13 cellular contexts compared by ENCODE assay signal in genomic region chr22:37750596-37751162, GRCh38. TPM values are rescaled to one million over a fixed set of nuclear protein-coding genes. Genes with fewer than 3 reads are reported as not detected.
A peak's percentile ranks its signal among the peaks of the same experiment; 100 is the strongest.
DNase-seq lines count a peak whose midpoint lies in the region; ATAC-seq and TF ChIP-seq lines count a peak whose summit lies in the region.
"Had no signal": no experiment of that assay in that cellular context is flagged by ENCODE, and none has a peak within 500 bp of the region (broad histone marks: within the 10 kb centered on the region; RNA-seq: fewer than 3 reads in every experiment).

No MANE protein-coding gene starts in this region.

- H3K4me3 ChIP-seq in SJSA1 (no peak overlapping the region), right cardiac atrium (ENCODE audit: low read length) (no peak overlapping the region), skin epidermis (no peak overlapping the region)
- H3K4me3 ChIP-seq: MG63 had no signal

- BruUV-seq in Calu3 (replicated peaks; lab: Mats Ljungman, UMichigan) = no TSS peak

- DNase-seq in Calu3 = no peak
- no peak for DNase-seq in SJSA1 (ENCODE audit: low read depth in 1 of 2, low spot score in 2 of 2)
- DNase-seq in right cardiac atrium = peak in 1 of 3 donors; percentile 59
- no peak for DNase-seq in NCI-H748 treated with DMSO at 0.1 percent for 48 hours (lab: John Stamatoyannopoulos, UW)
- no peak for DNase-seq in glomerular visceral epithelial cell (ENCODE audit: extremely low spot score)
- no peak for DNase-seq in NCI-H1105 treated with DMSO at 0.1 percent for 48 hours (lab: John Stamatoyannopoulos, UW)
- DNase-seq: activated CD4-positive, alpha-beta memory T cell treated with anti-CD3 and anti-CD28 coated beads, Interleukin-2, amount 10 ng/mL, durations not matched to agents 7 days and 5 days; CD8-positive, alpha-beta memory T cell; MG63; NCI-H69 had no signal

- no peaks in the 10 kb centered on the region for H3K27me3 Mint-ChIP-seq in Calu3 (ENCODE audit: unreplicated experiment)
- H3K27me3 Mint-ChIP-seq: activated CD4-positive, alpha-beta memory T cell treated with anti-CD3 and anti-CD28 coated beads, Interleukin-2, amount 10 ng/mL, durations not matched to agents 7 days and 5 days; activated naive CD8-positive, alpha-beta T cell had no signal

- H3K27ac ChIP-seq in SJSA1 (0 out of 2 replicates have a peak overlapping the region, but pooled peaks have one; percentile 55), right cardiac atrium (ENCODE audit: low read length) (peak overlapping the region; percentile 90), skin epidermis (peak overlapping the region in 17 of 21 experiments; percentile 6 to 99 (median 66))

- intact Hi-C loops in Calu3 (cut with micrococcal nuclease; ENCODE audit: unreplicated experiment) = no loop called here
- intact Hi-C loops in right cardiac atrium (cut with DNase I) = no loop called here

- WGBS in right cardiac atrium = 68% methylated on average over 14 of the region's 14 CpGs

- H3K27me3 ChIP-seq in SJSA1 (replicated peaks) (no peaks in the 10 kb centered on the region), right cardiac atrium (ENCODE audit: control insufficient read depth, insufficient read depth) (no peaks in the 10 kb centered on the region)
- H3K27me3 ChIP-seq: MG63 had no signal

- CTCF ChIA-PET in Calu3 (lab: Charles Lee) = no interaction called here

- peaks cover 80% of the 10 kb centered on the region for H3K36me3 ChIP-seq in SJSA1

- H3K4me1 ChIP-seq in SJSA1 (replicated peaks) = peaks cover 71% of the 10 kb centered on the region
- peaks cover 39% of the 10 kb centered on the region for H3K4me1 ChIP-seq in right cardiac atrium (ENCODE audit: control insufficient read depth, insufficient read depth, low read length)

- peak overlapping the region; percentile 43 for H3K4me3 Mint-ChIP-seq in Calu3 (ENCODE audit: low read depth, unreplicated experiment)
- H3K4me3 Mint-ChIP-seq: activated CD4-positive, alpha-beta memory T cell treated with anti-CD3 and anti-CD28 coated beads, Interleukin-2, amount 10 ng/mL, durations not matched to agents 7 days and 5 days; activated naive CD8-positive, alpha-beta T cell; CD8-positive, alpha-beta memory T cell had no signal

- H3K9me3 ChIP-seq in SJSA1 (replicated peaks) (no peaks in the 10 kb centered on the region), right cardiac atrium (ENCODE audit: control insufficient read depth, low read length) (no peaks in the 10 kb centered on the region)
- H3K9me3 ChIP-seq: MG63 had no signal

- peaks cover 61% of the 10 kb centered on the region for H3K4me1 Mint-ChIP-seq in Calu3 (ENCODE audit: low read depth, unreplicated experiment)

- no peaks in the 10 kb centered on the region for H3K9me3 Mint-ChIP-seq in Calu3 (ENCODE audit: low read depth, unreplicated experiment)
- H3K9me3 Mint-ChIP-seq: activated CD4-positive, alpha-beta memory T cell treated with anti-CD3 and anti-CD28 coated beads, Interleukin-2, amount 10 ng/mL, durations not matched to agents 7 days and 5 days; CD8-positive, alpha-beta memory T cell had no signal

- peak overlapping the region; percentile 85 for H3K27ac Mint-ChIP-seq in Calu3 (ENCODE audit: unreplicated experiment)
- H3K27ac Mint-ChIP-seq: activated CD4-positive, alpha-beta memory T cell treated with anti-CD3 and anti-CD28 coated beads, Interleukin-2, amount 10 ng/mL, durations not matched to agents 7 days and 5 days; activated naive CD8-positive, alpha-beta T cell had no signal

- ATAC-seq in right cardiac atrium (no peak), HG03175 (IDR thresholded peaks at IDR 0.05; ENCODE audit: unreplicated experiment) (no peak)

- TF ChIP-seq CTCF in Calu3 (IDR thresholded peaks at IDR 0.05; ENCODE audit: unreplicated experiment) = no peak

- H3K36me3 Mint-ChIP-seq in Calu3 (ENCODE audit: insufficient read depth, unreplicated experiment) = peaks cover 87% of the 10 kb centered on the region
- H3K36me3 Mint-ChIP-seq: activated naive CD8-positive, alpha-beta T cell had no signal

RNA-seq across cellular contexts. Expression of gene TRIOBP, which starts 53.8 kb away (rescaled TPM):
- total RNA-seq in Calu3 (2022) (85.3 and 86.5 TPM in 2 replicates), right cardiac atrium (100 to 1,000 TPM in 1 of 4 donors, 10 to 100 TPM in 3; 84.8 to 105 (median 92.5) TPM)
- 90.4 and 92.5 TPM in 2 replicates for total RNA-seq in SJSA1 (2014; rRNA removed; shearing (Covaris generic))
- polyA plus RNA-seq in right cardiac atrium = 82.1 TPM

RNA-seq across cellular contexts. Expression of gene GCAT, which starts 57.1 kb away (rescaled TPM):
- total RNA-seq in Calu3 (2022) = 22.7 and 29.9 TPM in 2 replicates
- 54.7 and 60.9 TPM in 2 replicates for total RNA-seq in SJSA1 (2014; rRNA removed; shearing (Covaris generic))
- total RNA-seq in right cardiac atrium = 10 to 100 TPM; 10.3 to 20.2 (median 15.3) TPM
- 19.5 TPM for polyA plus RNA-seq in right cardiac atrium
